ENCODE assay signal across 15 cellular contexts in genomic region chrY:21302278-21302677, GRCh38.
DNase-seq lines count a peak whose midpoint lies in the region; ATAC-seq and TF ChIP-seq lines count a peak whose summit lies in the region.
"Had no signal": no experiment of that assay in that cellular context is flagged by ENCODE, and none has a peak within 500 bp of the region (broad histone marks: within the 10 kb centered on the region; RNA-seq: fewer than 3 reads in every experiment).

No MANE protein-coding gene starts in this region.

- DNase-seq in GM12864 (ENCODE audit: low read depth) = peak; percentile 44
- DNase-seq in activated B cell treated with CpG ODN at 0.5 μM for 24 hours = no peak
- no peak for DNase-seq in Ammon's horn (ENCODE audit: low spot score)
- DNase-seq in endothelial cell (ENCODE audit: low spot score) = no peak
- no peak for DNase-seq in body of pancreas
- DNase-seq in UCSD-AML1 (lab: John Stamatoyannopoulos, UW; ENCODE audit: unreplicated experiment) = no peak
- DNase-seq: Calu3; CD4-positive, alpha-beta T cell; DMS 273 treated with DMSO at 0.1 percent for 48 hours; Karpas-422 had no signal

- TF ChIP-seq POLR2A in body of pancreas (IDR thresholded peaks at IDR 0.05) = no peak

- TF ChIP-seq CTCF in GM12864 (IDR thresholded peaks at IDR 0.05; ENCODE audit: low read depth, low read length, missing control alignments) (no peak), activated B cell treated with CpG ODN at 0.5 μM for 24 hours (IDR thresholded peaks at IDR 0.05) (no peak), endothelial cell (IDR thresholded peaks at IDR 0.05; ENCODE audit: unreplicated experiment) (no peak), body of pancreas (IDR thresholded peaks at IDR 0.05) (no peak)

- peak; percentile 77 for ATAC-seq in GM18868 (IDR thresholded peaks at IDR 0.05; ENCODE audit: unreplicated experiment)
- ATAC-seq in HG02678 (IDR thresholded peaks at IDR 0.05; ENCODE audit: unreplicated experiment) = peak; percentile 61
- peak; percentile 42 for ATAC-seq in activated B cell treated with CpG ODN at 0.5 μM for 24 hours (ENCODE audit: low read depth)
- no peak for ATAC-seq in body of pancreas
- ATAC-seq: K562 had no signal

- no peaks in the 10 kb centered on the region for H3K36me3 ChIP-seq in body of pancreas (replicated peaks in 1 of 2; ENCODE audit: insufficient read depth in 1 of 2, low read depth in 2 of 2)
- H3K36me3 ChIP-seq: BLaER1 treated with 17β-estradiol and CSF1 and Interleukin-3, amounts not matched to agents 10 nM and 100 nM; HAP-1 had no signal

- no peak overlapping the region for H3K27ac ChIP-seq in body of pancreas
- H3K27ac ChIP-seq: BLaER1 treated with 17β-estradiol and CSF1 and Interleukin-3, amounts not matched to agents 10 nM and 100 nM had no signal

- POLR2A ChIA-PET in activated B cell treated with CpG ODN at 0.5 μM for 24 hours (lab: Charles Lee) = no interaction called here

- 60 to 64% methylated on average over 6 of the region's 6 CpGs for WGBS in body of pancreas, 2 donors

- H3K9me3 Mint-ChIP-seq in activated B cell treated with CpG ODN at 0.5 μM for 24 hours (peaks cover 3% of the 10 kb centered on the region), endothelial cell (ENCODE audit: unreplicated experiment) (peaks cover 4% of the 10 kb centered on the region)

- H3K36me3 Mint-ChIP-seq in activated B cell treated with CpG ODN at 0.5 μM for 24 hours (ENCODE audit: low read depth) (no peaks in the 10 kb centered on the region), endothelial cell (ENCODE audit: low read depth, unreplicated experiment) (no peaks in the 10 kb centered on the region)

- H3K27ac Mint-ChIP-seq in activated B cell treated with CpG ODN at 0.5 μM for 24 hours (peak overlapping the region; percentile 9), endothelial cell (ENCODE audit: unreplicated experiment) (no peak overlapping the region)
- H3K27ac Mint-ChIP-seq: CD4-positive, alpha-beta T cell had no signal

- H3K9me3 ChIP-seq in body of pancreas = no peaks in the 10 kb centered on the region
- H3K9me3 ChIP-seq: BLaER1 treated with 17β-estradiol and CSF1 and Interleukin-3, amounts not matched to agents 10 nM and 100 nM; HAP-1 had no signal

- H3K4me3 ChIP-seq in GM12864 (ENCODE audit: low read depth, low read length) = peak overlapping the region; percentile 12; the same call in 1 of the 2 replicates
- no peak overlapping the region for H3K4me3 ChIP-seq in body of pancreas
- H3K4me3 ChIP-seq: BLaER1 treated with 17β-estradiol and CSF1 and Interleukin-3, amounts not matched to agents 10 nM and 100 nM; HAP-1; K562 had no signal

- H3K4me1 Mint-ChIP-seq in activated B cell treated with CpG ODN at 0.5 μM for 24 hours (peaks cover 5% of the 10 kb centered on the region), endothelial cell (ENCODE audit: unreplicated experiment) (no peaks in the 10 kb centered on the region)

- no peaks in the 10 kb centered on the region for H3K27me3 Mint-ChIP-seq in activated B cell treated with CpG ODN at 0.5 μM for 24 hours
- no peaks in the 10 kb centered on the region for H3K27me3 Mint-ChIP-seq in endothelial cell (ENCODE audit: unreplicated experiment)
- H3K27me3 Mint-ChIP-seq: CD4-positive, alpha-beta T cell had no signal

- H3K4me3 Mint-ChIP-seq in activated B cell treated with CpG ODN at 0.5 μM for 24 hours (peak overlapping the region; percentile 28), endothelial cell (ENCODE audit: unreplicated experiment) (no peak overlapping the region)
- H3K4me3 Mint-ChIP-seq: CD4-positive, alpha-beta T cell had no signal

- CTCF ChIA-PET in activated B cell treated with CpG ODN at 0.5 μM for 24 hours (lab: Charles Lee) = no interaction called here

- no peaks in the 10 kb centered on the region for H3K27me3 ChIP-seq in body of pancreas
- H3K27me3 ChIP-seq: BLaER1 treated with 17β-estradiol and CSF1 and Interleukin-3, amounts not matched to agents 10 nM and 100 nM had no signal

- intact Hi-C loops in activated B cell treated with CpG ODN at 0.5 μM for 24 hours (cut with micrococcal nuclease) (no loop called here), body of pancreas (cut with DNase I) (no loop called here)

- no peaks in the 10 kb centered on the region for H3K4me1 ChIP-seq in body of pancreas
- H3K4me1 ChIP-seq: BLaER1 treated with 17β-estradiol and CSF1 and Interleukin-3, amounts not matched to agents 10 nM and 100 nM; HAP-1 had no signal
